In the genomic region with DNA sequence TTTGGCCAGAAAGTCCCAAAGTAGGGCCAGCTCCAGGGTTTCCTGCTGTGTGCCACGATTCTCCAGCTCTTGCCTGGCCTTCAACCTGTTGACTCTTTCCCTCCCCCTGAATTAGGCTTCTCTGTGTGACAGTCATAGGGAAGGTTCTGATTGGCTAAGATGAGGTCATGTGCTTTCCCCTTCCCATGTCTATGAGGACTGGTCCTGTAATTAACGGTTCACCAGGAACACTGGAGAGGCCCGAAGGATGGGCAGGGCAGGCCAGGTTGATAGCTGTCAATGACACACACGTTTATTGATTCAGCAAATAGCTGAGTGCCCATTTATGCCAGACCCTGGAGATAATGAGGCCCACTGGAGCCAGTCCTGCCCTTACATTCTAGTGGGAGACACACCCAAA, we compare ENCODE assay signal across 21 cellular contexts. TPM values are rescaled to one million over a fixed set of nuclear protein-coding genes. Genes with fewer than 3 reads are reported as not detected.
DNase-seq lines count a peak whose midpoint lies in the region; ATAC-seq and FAIRE-seq lines count a peak whose summit lies in the region.
"Had no signal": no experiment of that assay in that cellular context is flagged by ENCODE, and none has a peak within 500 bp of the region (broad histone marks: within the 10 kb centered on the region; RNA-seq: fewer than 3 reads in every experiment).

No MANE protein-coding gene starts in this region.

- no peaks in the 10 kb centered on the region for H3K27me3 Mint-ChIP-seq in activated T-cell treated with anti-CD3 and anti-CD28 coated beads, Interleukin-2, amount 50 U/mL, for 24 hours
- no peaks in the 10 kb centered on the region for H3K27me3 Mint-ChIP-seq in activated T-cell treated with anti-CD3 and anti-CD28 coated beads, Interleukin-2, amount 50 U/mL, for 4 hours (ENCODE audit: low read depth)
- no peaks in the 10 kb centered on the region for H3K27me3 Mint-ChIP-seq in activated naive CD8-positive, alpha-beta T cell treated with anti-CD3 and anti-CD28 coated beads, Interleukin-2, amount 10 ng/mL, durations not matched to agents 7 days and 5 days

- no peak overlapping the region for H3K4me3 Mint-ChIP-seq in activated T-cell treated with anti-CD3 and anti-CD28 coated beads, Interleukin-2, amount 50 U/mL, for 24 hours
- no peak overlapping the region for H3K4me3 Mint-ChIP-seq in activated T-cell treated with anti-CD3 and anti-CD28 coated beads, Interleukin-2, amount 50 U/mL, for 4 hours
- no peak overlapping the region for H3K4me3 Mint-ChIP-seq in activated naive CD8-positive, alpha-beta T cell treated with anti-CD3 and anti-CD28 coated beads, Interleukin-2, amount 10 ng/mL, durations not matched to agents 7 days and 5 days

- H3K9me3 Mint-ChIP-seq in activated T-cell treated with anti-CD3 and anti-CD28 coated beads, Interleukin-2, amount 50 U/mL, for 24 hours: no peaks in the 10 kb centered on the region
- no peaks in the 10 kb centered on the region for H3K9me3 Mint-ChIP-seq in activated T-cell treated with anti-CD3 and anti-CD28 coated beads, Interleukin-2, amount 50 U/mL, for 4 hours
- no peaks in the 10 kb centered on the region for H3K9me3 Mint-ChIP-seq in activated naive CD8-positive, alpha-beta T cell treated with anti-CD3 and anti-CD28 coated beads, Interleukin-2, amount 10 ng/mL, durations not matched to agents 7 days and 5 days

- no peaks in the 10 kb centered on the region for H3K4me1 ChIP-seq in small intestine (ENCODE audit: control insufficient read depth in 2 of 2, insufficient read depth in 1 of 2, low read depth in 1 of 2, low read length in 1 of 2)

- 54 to 74% (median 56%) methylated on average over 4 of the region's 4 CpGs for WGBS in small intestine, 3 donors

- no peak for DNase-seq in activated T-cell treated with anti-CD3 and anti-CD28 coated beads, Interleukin-2, amount 50 U/mL, for 24 hours
- DNase-seq in activated T-cell treated with anti-CD3 and anti-CD28 coated beads, Interleukin-2, amount 50 U/mL, for 4 hours: no peak
- DNase-seq in NCI-H2227 (lab: John Stamatoyannopoulos, UW; ENCODE audit: unreplicated experiment) (peak; percentile 53), small intestine (peak; percentile 38), MG63 (no peak), NCI-H1694 treated with DMSO at 0.1 percent for 48 hours (lab: John Stamatoyannopoulos, UW) (no peak)
- DNase-seq in activated naive CD8-positive, alpha-beta T cell treated with anti-CD3 and anti-CD28 coated beads, Interleukin-2, amount 10 ng/mL, durations not matched to agents 7 days and 5 days: no peak
- DNase-seq: activated CD4-positive, alpha-beta T cell treated with anti-CD3 and anti-CD28 coated beads, Interleukin-2, amount 50 U/mL, for 4 hours; activated effector memory CD4-positive, alpha-beta T cell treated with anti-CD3 and anti-CD28 coated beads, Interleukin-2, amount 50 U/mL, for 16 hours; foreskin melanocyte; KG1; left ventricle myocardium inferior; NCI-H1092 treated with DMSO at 0.1 percent for 48 hours; NCI-H345; OCI-M1 had no signal

- no peak overlapping the region for H3K4me3 ChIP-seq in small intestine (ENCODE audit: low read depth in 1 of 2, low read length in 2 of 2)
- no peak overlapping the region for H3K4me3 ChIP-seq in MG63
- H3K4me3 ChIP-seq: coronary artery, left ventricle myocardium inferior, SK-N-MC had no signal

- no peak for FAIRE-seq in small intestine (lab: Jason Lieb, UNC)
- FAIRE-seq: TTC549 had no signal

- peaks cover 82% of the 10 kb centered on the region for H3K4me1 Mint-ChIP-seq in activated T-cell treated with anti-CD3 and anti-CD28 coated beads, Interleukin-2, amount 50 U/mL, for 24 hours (ENCODE audit: low read depth)
- H3K4me1 Mint-ChIP-seq in activated T-cell treated with anti-CD3 and anti-CD28 coated beads, Interleukin-2, amount 50 U/mL, for 4 hours (ENCODE audit: low read depth): peaks cover 69% of the 10 kb centered on the region
- peaks cover 26% of the 10 kb centered on the region for H3K4me1 Mint-ChIP-seq in activated naive CD8-positive, alpha-beta T cell treated with anti-CD3 and anti-CD28 coated beads, Interleukin-2, amount 10 ng/mL, durations not matched to agents 7 days and 5 days

- POLR2A ChIA-PET in activated naive CD8-positive, alpha-beta T cell treated with anti-CD3 and anti-CD28 coated beads, Interleukin-2, amount 10 ng/mL, durations not matched to agents 7 days and 5 days (lab: Charles Lee): interaction anchor here (0.8 to 3.5 kb wide), 9 partner anchors 8 to 47 kb away, joined by 3 to 21 read pairs (median 4); partner anchors contain the start of genes GRK6 and PRR7

- no peak overlapping the region for H3K27ac ChIP-seq in small intestine (ENCODE audit: low read depth in 1 of 2, low read length in 1 of 2)
- H3K27ac ChIP-seq: coronary artery, left ventricle myocardium inferior, SK-N-MC had no signal

- peak overlapping the region; percentile 87 for H3K27ac Mint-ChIP-seq in activated T-cell treated with anti-CD3 and anti-CD28 coated beads, Interleukin-2, amount 50 U/mL, for 24 hours
- H3K27ac Mint-ChIP-seq in activated naive CD8-positive, alpha-beta T cell treated with anti-CD3 and anti-CD28 coated beads, Interleukin-2, amount 10 ng/mL, durations not matched to agents 7 days and 5 days: peak overlapping the region; percentile 48

- H3K27me3 ChIP-seq in small intestine (ENCODE audit: control insufficient read depth in 2 of 2, insufficient read depth in 2 of 2, low read length in 2 of 2): no peaks in the 10 kb centered on the region
- no peaks in the 10 kb centered on the region for H3K27me3 ChIP-seq in MG63

- H3K36me3 Mint-ChIP-seq in activated T-cell treated with anti-CD3 and anti-CD28 coated beads, Interleukin-2, amount 50 U/mL, for 24 hours (ENCODE audit: low read depth): peaks cover 96% of the 10 kb centered on the region
- H3K36me3 Mint-ChIP-seq in activated T-cell treated with anti-CD3 and anti-CD28 coated beads, Interleukin-2, amount 50 U/mL, for 4 hours (ENCODE audit: insufficient read depth): peaks cover 40% of the 10 kb centered on the region
- H3K36me3 Mint-ChIP-seq in activated naive CD8-positive, alpha-beta T cell treated with anti-CD3 and anti-CD28 coated beads, Interleukin-2, amount 10 ng/mL, durations not matched to agents 7 days and 5 days: peaks cover 39% of the 10 kb centered on the region

- H3K36me3 ChIP-seq in small intestine (ENCODE audit: control insufficient read depth in 2 of 2, insufficient read depth in 2 of 2, low read length in 2 of 2) (peaks cover 15 to 20% of the 10 kb centered on the region in 2 donors), MG63 (peaks cover 96% of the 10 kb centered on the region)

- no peak for ATAC-seq in activated T-cell treated with anti-CD3 and anti-CD28 coated beads, Interleukin-2, amount 50 U/mL, for 4 hours
- no peak for ATAC-seq in activated naive CD8-positive, alpha-beta T cell treated with anti-CD3 and anti-CD28 coated beads, Interleukin-2, amount 10 ng/mL, durations not matched to agents 7 days and 5 days (ENCODE audit: low read depth)
- ATAC-seq in GM21515 (IDR thresholded peaks at IDR 0.05; ENCODE audit: unreplicated experiment): no peak

- H3K9me3 ChIP-seq in small intestine (ENCODE audit: control insufficient read depth, low read depth) (no peaks in the 10 kb centered on the region), MG63 (no peaks in the 10 kb centered on the region)
- H3K9me3 ChIP-seq: Caco-2, left ventricle myocardium inferior had no signal

RNA-seq across cellular contexts. Expression of gene PRR7, which starts 9.0 kb away (rescaled TPM):
- total RNA-seq in activated T-cell treated with anti-CD3 and anti-CD28 coated beads, Interleukin-2, amount 50 U/mL, for 4 hours: 10 to 100 TPM; 11.7 to 19.8 (median 14.2) TPM
- total RNA-seq in activated naive CD8-positive, alpha-beta T cell treated with anti-CD3 and anti-CD28 coated beads, Interleukin-2, amount 10 ng/mL, durations not matched to agents 7 days and 5 days: 10 to 100 TPM; 10.0 to 10.6 TPM
- polyA plus RNA-seq in small intestine: 1 to 10 TPM; 1.1 to 3.7 (median 3.0) TPM
- total RNA-seq in MG63 (2014; rRNA removed; shearing (Covaris generic); ENCODE audit: low replicate concordance): 61.4 and 68.2 TPM in 2 replicates

RNA-seq across cellular contexts. Expression of gene GRK6, which starts 11.1 kb away (rescaled TPM):
- 100 to 1,000 TPM; 140 to 163 (median 158) TPM for total RNA-seq in activated T-cell treated with anti-CD3 and anti-CD28 coated beads, Interleukin-2, amount 50 U/mL, for 4 hours
- 100 to 1,000 TPM; 181 to 186 TPM for total RNA-seq in activated naive CD8-positive, alpha-beta T cell treated with anti-CD3 and anti-CD28 coated beads, Interleukin-2, amount 10 ng/mL, durations not matched to agents 7 days and 5 days
- 10 to 100 TPM; 20.4 to 29.5 (median 28.5) TPM for polyA plus RNA-seq in small intestine
- 62.4 and 127 TPM in 2 replicates for total RNA-seq in MG63 (2014; rRNA removed; shearing (Covaris generic); ENCODE audit: low replicate concordance)

RNA-seq across cellular contexts. Expression of gene F12, which starts 28.3 kb away (rescaled TPM):
- total RNA-seq in activated T-cell treated with anti-CD3 and anti-CD28 coated beads, Interleukin-2, amount 50 U/mL, for 4 hours: 1 to 10 TPM; 1.7 to 5.7 (median 3.1) TPM
- total RNA-seq in activated naive CD8-positive, alpha-beta T cell treated with anti-CD3 and anti-CD28 coated beads, Interleukin-2, amount 10 ng/mL, durations not matched to agents 7 days and 5 days: 1 to 10 TPM; 2.2 to 2.8 TPM
- polyA plus RNA-seq in small intestine: 10 to 100 TPM; 17.0 to 22.4 (median 20.3) TPM
- total RNA-seq in MG63 (2014; rRNA removed; shearing (Covaris generic); ENCODE audit: low replicate concordance): 1.3 and 2.3 TPM in 2 replicates
- total RNA-seq: left ventricle myocardium inferior had no signal

RNA-seq across cellular contexts. Expression of gene DBN1, which starts 35.8 kb away (rescaled TPM):
- total RNA-seq in activated T-cell treated with anti-CD3 and anti-CD28 coated beads, Interleukin-2, amount 50 U/mL, for 4 hours: 10 to 100 TPM; 16.6 to 48.5 (median 21.6) TPM
- total RNA-seq in activated naive CD8-positive, alpha-beta T cell treated with anti-CD3 and anti-CD28 coated beads, Interleukin-2, amount 10 ng/mL, durations not matched to agents 7 days and 5 days: 10 to 100 TPM; 82.5 to 87.0 TPM
- polyA plus RNA-seq in small intestine: 10 to 100 TPM in 1 of 3 donors, 1 to 10 TPM in 2; 1.6 to 32.0 (median 5.1) TPM
- 245 and 334 TPM in 2 replicates for total RNA-seq in MG63 (2014; rRNA removed; shearing (Covaris generic); ENCODE audit: low replicate concordance)

RNA-seq across cellular contexts. Expression of gene PFN3, which starts 37.2 kb away (rescaled TPM):
- not detected for total RNA-seq in activated T-cell treated with anti-CD3 and anti-CD28 coated beads, Interleukin-2, amount 50 U/mL, for 4 hours
- total RNA-seq in activated naive CD8-positive, alpha-beta T cell treated with anti-CD3 and anti-CD28 coated beads, Interleukin-2, amount 10 ng/mL, durations not matched to agents 7 days and 5 days: not detected
- polyA plus RNA-seq in small intestine: not detected
- total RNA-seq in MG63 (2014; rRNA removed; shearing (Covaris generic); ENCODE audit: low replicate concordance): not detected in 2 replicates
- total RNA-seq: Caco-2, left ventricle myocardium inferior, myocyte had no signal

Comparison
In these comparisons a context has a peak if more than half of its experiments do, and no peak if none do; other contexts are left out.
1. DNase-seq: peak in NCI-H2227 (single experiment) and small intestine (single experiment); none in activated T-cell treated with anti-CD3 and anti-CD28 coated beads, Interleukin-2, amount 50 U/mL, for 24 hours (single experiment), activated T-cell treated with anti-CD3 and anti-CD28 coated beads, Interleukin-2, amount 50 U/mL, for 4 hours (single experiment), activated naive CD8-positive, alpha-beta T cell treated with anti-CD3 and anti-CD28 coated beads, Interleukin-2, amount 10 ng/mL, durations not matched to agents 7 days and 5 days (single experiment), MG63 (single experiment) and NCI-H1694 treated with DMSO at 0.1 percent for 48 hours (single experiment).